Comparison of ENCODE assay signal across 27 cellular contexts in genomic region chr10:59148701-59149100, GRCh38. TPM values are rescaled to one million over a fixed set of nuclear protein-coding genes. Genes with fewer than 3 reads are reported as not detected.
"Had no signal": no experiment of that assay in that cellular context is flagged by ENCODE, and none has a peak within 500 bp of the region (broad histone marks: within the 10 kb centered on the region; RNA-seq: fewer than 3 reads in every experiment).

No MANE protein-coding gene starts in this region.

- H3K27ac ChIP-seq: esophagus squamous epithelium, heart right ventricle, parathyroid adenoma, testis, tibial artery had no signal

- ATAC-seq: effector memory CD8-positive, alpha-beta T cell; heart right ventricle; naive thymus-derived CD8-positive, alpha-beta T cell; sciatic nerve; stimulated activated memory B cell treated with anti-CD40 and anti-IgM and Interleukin-4, amounts not matched to agents 10 μg/mL and 1 μg/mL and 100 μg/mL, for 72 hours; stimulated activated naive CD8-positive, alpha-beta T cell treated with anti-CD3 and anti-CD28 coated beads, Interleukin-15, Interleukin-2, amounts not matched to agents 100 U/mL and 50 U/mL, for 24 hours had no signal

- H3K27me3 ChIP-seq: esophagus squamous epithelium, heart right ventricle, testis, tibial artery had no signal

- H3K9me3 ChIP-seq: esophagus squamous epithelium, heart right ventricle, testis, tibial artery had no signal

- DNase-seq: caudate nucleus; cerebellar nuclear complex; cortex of kidney; effector memory CD8-positive, alpha-beta T cell; erythroblast; esophagus squamous epithelium; foreskin melanocyte; glutamatergic neuron; heart right ventricle; hypothalamus; immature natural killer cell; islet precursor cell; mesenchymal stem cell; naive thymus-derived CD8-positive, alpha-beta T cell; occipital lobe; stimulated activated CD4-positive, alpha-beta T cell treated with anti-CD3 and anti-CD28 coated beads, Interleukin-2, amount 100 ng/mL, for 24 hours; stimulated activated CD4-positive, alpha-beta T cell treated with anti-CD3 and anti-CD28 coated beads, Interleukin-4, amount 100 ng/mL, for 24 hours; stimulated activated naive CD8-positive, alpha-beta T cell treated with anti-CD3 and anti-CD28 coated beads, Interleukin-15, Interleukin-2, amounts not matched to agents 100 U/mL and 50 U/mL, for 24 hours; substantia nigra; testis; tibial artery had no signal

- H3K4me3 ChIP-seq: esophagus squamous epithelium, heart right ventricle, testis, tibial artery had no signal

- H3K36me3 ChIP-seq: esophagus squamous epithelium, heart right ventricle, tibial artery had no signal

- H3K4me1 ChIP-seq: esophagus squamous epithelium, parathyroid adenoma, testis, tibial artery had no signal

RNA-seq across cellular contexts. Expression of gene PHYHIPL, which starts 27.7 kb away (rescaled TPM):
- total RNA-seq: dermis microvascular lymphatic vessel endothelial cell; heart right ventricle; lung microvascular endothelial cell; myocyte; naive thymus-derived CD8-positive, alpha-beta T cell had no signal
